In genomic region chr14:52948039-52948438, GRCh38 we compare ENCODE assay signal across 1 cellular context.
TF ChIP-seq lines count a peak whose summit lies in the region.

No MANE protein-coding gene starts in this region.

TF ChIP-seq in HepG2, 621 proteins besides CTCF, POLR2A, EP300 and RAD21 (continued from another document and continues in another):
- TF ChIP-seq, protein P1, sequence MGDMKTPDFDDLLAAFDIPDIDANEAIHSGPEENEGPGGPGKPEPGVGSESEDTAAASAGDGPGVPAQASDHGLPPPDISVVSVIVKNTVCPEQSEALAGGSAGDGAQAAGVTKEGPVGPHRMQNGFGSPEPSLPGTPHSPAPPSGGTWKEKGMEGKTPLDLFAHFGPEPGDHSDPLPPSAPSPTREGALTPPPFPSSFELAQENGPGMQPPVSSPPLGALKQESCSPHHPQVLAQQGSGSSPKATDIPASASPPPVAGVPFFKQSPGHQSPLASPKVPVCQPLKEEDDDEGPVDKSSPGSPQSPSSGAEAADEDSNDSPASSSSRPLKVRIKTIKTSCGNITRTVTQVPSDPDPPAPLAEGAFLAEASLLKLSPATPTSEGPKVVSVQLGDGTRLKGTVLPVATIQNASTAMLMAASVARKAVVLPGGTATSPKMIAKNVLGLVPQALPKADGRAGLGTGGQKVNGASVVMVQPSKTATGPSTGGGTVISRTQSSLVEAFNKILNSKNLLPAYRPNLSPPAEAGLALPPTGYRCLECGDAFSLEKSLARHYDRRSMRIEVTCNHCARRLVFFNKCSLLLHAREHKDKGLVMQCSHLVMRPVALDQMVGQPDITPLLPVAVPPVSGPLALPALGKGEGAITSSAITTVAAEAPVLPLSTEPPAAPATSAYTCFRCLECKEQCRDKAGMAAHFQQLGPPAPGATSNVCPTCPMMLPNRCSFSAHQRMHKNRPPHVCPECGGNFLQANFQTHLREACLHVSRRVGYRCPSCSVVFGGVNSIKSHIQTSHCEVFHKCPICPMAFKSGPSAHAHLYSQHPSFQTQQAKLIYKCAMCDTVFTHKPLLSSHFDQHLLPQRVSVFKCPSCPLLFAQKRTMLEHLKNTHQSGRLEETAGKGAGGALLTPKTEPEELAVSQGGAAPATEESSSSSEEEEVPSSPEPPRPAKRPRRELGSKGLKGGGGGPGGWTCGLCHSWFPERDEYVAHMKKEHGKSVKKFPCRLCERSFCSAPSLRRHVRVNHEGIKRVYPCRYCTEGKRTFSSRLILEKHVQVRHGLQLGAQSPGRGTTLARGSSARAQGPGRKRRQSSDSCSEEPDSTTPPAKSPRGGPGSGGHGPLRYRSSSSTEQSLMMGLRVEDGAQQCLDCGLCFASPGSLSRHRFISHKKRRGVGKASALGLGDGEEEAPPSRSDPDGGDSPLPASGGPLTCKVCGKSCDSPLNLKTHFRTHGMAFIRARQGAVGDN (CRISPR knock-in tag; IDR thresholded peaks at IDR 0.05): no peak
- TF ChIP-seq SIN3A (IDR thresholded peaks at IDR 0.05; ENCODE audit: borderline replicate concordance, low read depth, low read length): no peak
- TF ChIP-seq SCMH1 (CRISPR knock-in tag; IDR thresholded peaks at IDR 0.05; ENCODE audit: borderline replicate concordance): no peak
- no peak for TF ChIP-seq ZNF740 (CRISPR knock-in tag; IDR thresholded peaks at IDR 0.05)
- no peak for TF ChIP-seq ZNF772 (CRISPR knock-in tag; IDR thresholded peaks at IDR 0.05)
- no peak for TF ChIP-seq ZNF430 (CRISPR knock-in tag; IDR thresholded peaks at IDR 0.05)
- no peak for TF ChIP-seq ZNF790 (CRISPR knock-in tag; IDR thresholded peaks at IDR 0.05; ENCODE audit: borderline replicate concordance)
- no peak for TF ChIP-seq DNMT3B (CRISPR knock-in tag; conservative IDR thresholded peaks at IDR 0.05)
- TF ChIP-seq ZNF20 (CRISPR knock-in tag; IDR thresholded peaks at IDR 0.05): no peak
- no peak; the same call in 1 of the 2 replicates for TF ChIP-seq ZKSCAN8 (CRISPR knock-in tag; IDR thresholded peaks at IDR 0.05; ENCODE audit: borderline replicate concordance)
- no peak for TF ChIP-seq ETV6 (CRISPR knock-in tag; conservative IDR thresholded peaks at IDR 0.05)
- TF ChIP-seq ZNF274 (CRISPR knock-in tag; IDR thresholded peaks at IDR 0.05): no peak
- TF ChIP-seq, protein P2, sequence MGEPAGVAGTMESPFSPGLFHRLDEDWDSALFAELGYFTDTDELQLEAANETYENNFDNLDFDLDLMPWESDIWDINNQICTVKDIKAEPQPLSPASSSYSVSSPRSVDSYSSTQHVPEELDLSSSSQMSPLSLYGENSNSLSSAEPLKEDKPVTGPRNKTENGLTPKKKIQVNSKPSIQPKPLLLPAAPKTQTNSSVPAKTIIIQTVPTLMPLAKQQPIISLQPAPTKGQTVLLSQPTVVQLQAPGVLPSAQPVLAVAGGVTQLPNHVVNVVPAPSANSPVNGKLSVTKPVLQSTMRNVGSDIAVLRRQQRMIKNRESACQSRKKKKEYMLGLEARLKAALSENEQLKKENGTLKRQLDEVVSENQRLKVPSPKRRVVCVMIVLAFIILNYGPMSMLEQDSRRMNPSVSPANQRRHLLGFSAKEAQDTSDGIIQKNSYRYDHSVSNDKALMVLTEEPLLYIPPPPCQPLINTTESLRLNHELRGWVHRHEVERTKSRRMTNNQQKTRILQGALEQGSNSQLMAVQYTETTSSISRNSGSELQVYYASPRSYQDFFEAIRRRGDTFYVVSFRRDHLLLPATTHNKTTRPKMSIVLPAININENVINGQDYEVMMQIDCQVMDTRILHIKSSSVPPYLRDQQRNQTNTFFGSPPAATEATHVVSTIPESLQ (CRISPR knock-in tag; conservative IDR thresholded peaks at IDR 0.05): no peak
- no peak for TF ChIP-seq ZNF547 (CRISPR knock-in tag; IDR thresholded peaks at IDR 0.05)
- no peak for TF ChIP-seq GTF3A (CRISPR knock-in tag; conservative IDR thresholded peaks at IDR 0.05)
- TF ChIP-seq ZNF879 (CRISPR knock-in tag; IDR thresholded peaks at IDR 0.05): no peak
- no peak for TF ChIP-seq ZFP62 (CRISPR knock-in tag; IDR thresholded peaks at IDR 0.05)
- no peak for TF ChIP-seq ZNF33A (CRISPR knock-in tag; IDR thresholded peaks at IDR 0.05; ENCODE audit: borderline replicate concordance)
- TF ChIP-seq NFE2 (CRISPR knock-in tag; IDR thresholded peaks at IDR 0.05): no peak
- TF ChIP-seq, protein P3, sequence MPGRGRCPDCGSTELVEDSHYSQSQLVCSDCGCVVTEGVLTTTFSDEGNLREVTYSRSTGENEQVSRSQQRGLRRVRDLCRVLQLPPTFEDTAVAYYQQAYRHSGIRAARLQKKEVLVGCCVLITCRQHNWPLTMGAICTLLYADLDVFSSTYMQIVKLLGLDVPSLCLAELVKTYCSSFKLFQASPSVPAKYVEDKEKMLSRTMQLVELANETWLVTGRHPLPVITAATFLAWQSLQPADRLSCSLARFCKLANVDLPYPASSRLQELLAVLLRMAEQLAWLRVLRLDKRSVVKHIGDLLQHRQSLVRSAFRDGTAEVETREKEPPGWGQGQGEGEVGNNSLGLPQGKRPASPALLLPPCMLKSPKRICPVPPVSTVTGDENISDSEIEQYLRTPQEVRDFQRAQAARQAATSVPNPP (CRISPR knock-in tag; IDR thresholded peaks at IDR 0.05): no peak
- no peak for TF ChIP-seq SETDB1 (CRISPR knock-in tag; IDR thresholded peaks at IDR 0.05; ENCODE audit: borderline replicate concordance)
- TF ChIP-seq RAD51 (IDR thresholded peaks at IDR 0.05; ENCODE audit: borderline replicate concordance): no peak
- no peak for TF ChIP-seq HOXA7 (CRISPR knock-in tag; IDR thresholded peaks at IDR 0.05)
- TF ChIP-seq ZEB1 (IDR thresholded peaks at IDR 0.05; ENCODE audit: insufficient replicate concordance, low read depth): peak; percentile 28
- TF ChIP-seq ZNF207 (IDR thresholded peaks at IDR 0.05; ENCODE audit: borderline replicate concordance): no peak
- no peak for TF ChIP-seq ZNF607 (CRISPR knock-in tag; IDR thresholded peaks at IDR 0.05; ENCODE audit: borderline replicate concordance)
- no peak for TF ChIP-seq CAMTA2 (CRISPR knock-in tag; IDR thresholded peaks at IDR 0.05; ENCODE audit: borderline replicate concordance)
- TF ChIP-seq ZFP41 (CRISPR knock-in tag; IDR thresholded peaks at IDR 0.05; ENCODE audit: borderline replicate concordance): no peak
- TF ChIP-seq PBX2 (CRISPR knock-in tag; IDR thresholded peaks at IDR 0.05): no peak
- no peak for TF ChIP-seq TAF15 (IDR thresholded peaks at IDR 0.05; ENCODE audit: low read depth, low read length, poor library complexity, severe bottlenecking)
- TF ChIP-seq, protein P4, sequence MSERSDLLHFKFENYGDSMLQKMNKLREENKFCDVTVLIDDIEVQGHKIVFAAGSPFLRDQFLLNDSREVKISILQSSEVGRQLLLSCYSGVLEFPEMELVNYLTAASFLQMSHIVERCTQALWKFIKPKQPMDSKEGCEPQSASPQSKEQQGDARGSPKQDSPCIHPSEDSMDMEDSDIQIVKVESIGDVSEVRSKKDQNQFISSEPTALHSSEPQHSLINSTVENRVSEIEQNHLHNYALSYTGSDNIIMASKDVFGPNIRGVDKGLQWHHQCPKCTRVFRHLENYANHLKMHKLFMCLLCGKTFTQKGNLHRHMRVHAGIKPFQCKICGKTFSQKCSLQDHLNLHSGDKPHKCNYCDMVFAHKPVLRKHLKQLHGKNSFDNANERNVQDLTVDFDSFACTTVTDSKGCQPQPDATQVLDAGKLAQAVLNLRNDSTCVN (CRISPR knock-in tag; IDR thresholded peaks at IDR 0.05; ENCODE audit: borderline replicate concordance): peak; percentile 43; the same call in 1 of the 2 replicates
- no peak for TF ChIP-seq ZNF234 (CRISPR knock-in tag; conservative IDR thresholded peaks at IDR 0.05)
- TF ChIP-seq, protein P5, sequence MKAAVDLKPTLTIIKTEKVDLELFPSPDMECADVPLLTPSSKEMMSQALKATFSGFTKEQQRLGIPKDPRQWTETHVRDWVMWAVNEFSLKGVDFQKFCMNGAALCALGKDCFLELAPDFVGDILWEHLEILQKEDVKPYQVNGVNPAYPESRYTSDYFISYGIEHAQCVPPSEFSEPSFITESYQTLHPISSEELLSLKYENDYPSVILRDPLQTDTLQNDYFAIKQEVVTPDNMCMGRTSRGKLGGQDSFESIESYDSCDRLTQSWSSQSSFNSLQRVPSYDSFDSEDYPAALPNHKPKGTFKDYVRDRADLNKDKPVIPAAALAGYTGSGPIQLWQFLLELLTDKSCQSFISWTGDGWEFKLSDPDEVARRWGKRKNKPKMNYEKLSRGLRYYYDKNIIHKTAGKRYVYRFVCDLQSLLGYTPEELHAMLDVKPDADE (CRISPR knock-in tag; IDR thresholded peaks at IDR 0.05): no peak
- TF ChIP-seq RBFOX2 (IDR thresholded peaks at IDR 0.05; ENCODE audit: low read depth, low read length): no peak
- TF ChIP-seq, protein P6, sequence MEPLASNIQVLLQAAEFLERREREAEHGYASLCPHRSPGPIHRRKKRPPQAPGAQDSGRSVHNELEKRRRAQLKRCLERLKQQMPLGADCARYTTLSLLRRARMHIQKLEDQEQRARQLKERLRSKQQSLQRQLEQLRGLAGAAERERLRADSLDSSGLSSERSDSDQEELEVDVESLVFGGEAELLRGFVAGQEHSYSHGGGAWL (CRISPR knock-in tag; IDR thresholded peaks at IDR 0.05): no peak
- TF ChIP-seq TBX2 (CRISPR knock-in tag; IDR thresholded peaks at IDR 0.05; ENCODE audit: borderline replicate concordance): peak; percentile 90
- TF ChIP-seq IKZF1 (IDR thresholded peaks at IDR 0.05): no peak
- no peak for TF ChIP-seq KLF16 (CRISPR knock-in tag; IDR thresholded peaks at IDR 0.05)
- TF ChIP-seq ZNF17 (CRISPR knock-in tag; IDR thresholded peaks at IDR 0.05): no peak
- no peak for TF ChIP-seq ZNF777 (CRISPR knock-in tag; IDR thresholded peaks at IDR 0.05)
- no peak for TF ChIP-seq ZNF253 (CRISPR knock-in tag; IDR thresholded peaks at IDR 0.05; ENCODE audit: borderline replicate concordance)
- TF ChIP-seq, protein P7, sequence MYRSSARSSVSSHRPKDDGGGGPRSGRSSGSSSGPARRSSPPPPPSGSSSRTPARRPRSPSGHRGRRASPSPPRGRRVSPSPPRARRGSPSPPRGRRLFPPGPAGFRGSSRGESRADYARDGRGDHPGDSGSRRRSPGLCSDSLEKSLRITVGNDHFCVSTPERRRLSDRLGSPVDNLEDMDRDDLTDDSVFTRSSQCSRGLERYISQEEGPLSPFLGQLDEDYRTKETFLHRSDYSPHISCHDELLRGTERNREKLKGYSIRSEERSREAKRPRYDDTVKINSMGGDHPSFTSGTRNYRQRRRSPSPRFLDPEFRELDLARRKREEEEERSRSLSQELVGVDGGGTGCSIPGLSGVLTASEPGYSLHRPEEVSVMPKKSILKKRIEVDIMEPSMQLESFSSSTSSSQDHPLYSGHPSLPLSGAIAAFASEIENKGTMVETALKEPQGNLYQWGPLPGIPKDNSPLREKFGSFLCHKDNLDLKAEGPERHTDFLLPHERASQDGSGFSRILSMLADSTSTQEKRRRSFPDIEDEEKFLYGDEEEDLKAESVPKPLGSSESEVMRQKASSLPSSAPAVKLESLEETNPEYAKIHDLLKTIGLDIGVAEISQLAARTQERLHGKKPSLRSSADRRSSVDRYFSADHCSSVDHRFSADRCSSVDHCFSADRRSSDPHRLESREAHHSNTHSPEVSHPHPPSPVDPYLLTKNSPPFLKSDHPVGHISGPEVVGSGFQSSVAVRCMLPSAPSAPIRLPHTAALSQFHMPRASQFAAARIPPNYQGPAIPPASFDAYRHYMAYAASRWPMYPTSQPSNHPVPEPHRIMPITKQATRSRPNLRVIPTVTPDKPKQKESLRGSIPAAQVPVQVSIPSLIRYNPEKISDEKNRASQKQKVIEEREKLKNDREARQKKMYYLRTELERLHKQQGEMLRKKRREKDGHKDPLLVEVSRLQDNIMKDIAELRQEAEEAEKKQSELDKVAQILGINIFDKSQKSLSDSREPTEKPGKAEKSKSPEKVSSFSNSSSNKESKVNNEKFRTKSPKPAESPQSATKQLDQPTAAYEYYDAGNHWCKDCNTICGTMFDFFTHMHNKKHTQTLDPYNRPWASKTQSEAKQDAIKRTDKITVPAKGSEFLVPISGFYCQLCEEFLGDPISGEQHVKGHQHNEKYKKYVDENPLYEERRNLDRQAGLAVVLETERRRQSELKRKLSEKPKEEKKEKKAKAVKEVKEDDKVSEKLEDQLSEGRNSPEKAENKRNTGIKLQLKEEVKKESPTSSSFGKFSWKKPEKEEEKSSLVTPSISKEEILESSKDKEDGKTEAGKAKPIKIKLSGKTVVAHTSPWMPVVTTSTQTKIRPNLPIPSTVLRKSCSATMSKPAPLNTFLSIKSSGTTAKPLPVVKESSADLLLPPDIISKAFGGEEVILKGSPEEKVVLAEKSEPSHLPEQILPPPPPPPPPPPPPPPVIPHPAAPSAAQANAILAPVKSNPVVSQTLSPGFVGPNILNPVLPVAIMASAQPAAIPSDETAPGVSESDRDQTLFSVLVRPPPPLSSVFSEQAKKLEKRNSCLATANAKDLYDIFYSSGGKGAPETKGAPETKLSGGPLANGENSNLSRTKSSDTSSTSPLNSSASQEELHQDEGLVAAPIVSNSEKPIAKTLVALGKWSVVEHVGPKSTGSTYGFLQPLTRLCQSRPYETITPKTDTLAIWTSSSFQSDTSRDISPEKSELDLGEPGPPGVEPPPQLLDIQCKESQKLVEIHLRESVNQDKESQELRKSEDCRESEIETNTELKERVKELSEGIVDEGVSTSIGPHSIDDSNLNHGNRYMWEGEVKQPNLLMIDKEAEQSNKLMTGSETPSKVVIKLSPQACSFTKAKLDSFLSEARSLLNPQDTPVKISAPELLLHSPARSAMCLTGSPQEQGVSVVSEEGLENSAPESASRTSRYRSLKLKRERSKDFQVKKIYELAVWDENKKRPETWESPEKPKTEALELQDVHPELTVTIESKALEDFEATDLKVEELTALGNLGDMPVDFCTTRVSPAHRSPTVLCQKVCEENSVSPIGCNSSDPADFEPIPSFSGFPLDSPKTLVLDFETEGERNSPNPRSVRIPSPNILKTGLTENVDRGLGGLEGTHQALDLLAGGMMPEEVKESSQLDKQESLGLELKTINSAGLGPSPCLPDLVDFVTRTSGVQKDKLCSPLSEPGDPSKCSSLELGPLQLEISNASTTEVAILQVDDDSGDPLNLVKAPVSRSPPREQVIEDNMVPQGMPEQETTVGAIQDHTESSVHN (CRISPR knock-in tag; IDR thresholded peaks at IDR 0.05): no peak
- TF ChIP-seq POGZ (CRISPR knock-in tag; IDR thresholded peaks at IDR 0.05): no peak
- peak; percentile 47; the same call in 1 of the 2 replicates for TF ChIP-seq SIX1 (CRISPR knock-in tag; IDR thresholded peaks at IDR 0.05; ENCODE audit: borderline replicate concordance)
- TF ChIP-seq SMARCE1 (IDR thresholded peaks at IDR 0.05; ENCODE audit: borderline replicate concordance): no peak
- peak; percentile 91; the same call in 1 of the 2 replicates for TF ChIP-seq RELA (CRISPR knock-in tag; IDR thresholded peaks at IDR 0.05)
- TF ChIP-seq DR1 (CRISPR knock-in tag; IDR thresholded peaks at IDR 0.05): no peak
- no peak for TF ChIP-seq ZNF776 (CRISPR knock-in tag; IDR thresholded peaks at IDR 0.05)
